Comparison of ENCODE assay signal across 10 cellular contexts in genomic region chr5:141634162-141634561, GRCh38. TPM values are rescaled to one million over a fixed set of nuclear protein-coding genes. Genes with fewer than 3 reads are reported as not detected.
DNase-seq lines count a peak whose midpoint lies in the region; ATAC-seq, FAIRE-seq and TF ChIP-seq lines count a peak whose summit lies in the region.
"Had no signal": no experiment of that assay in that cellular context is flagged by ENCODE, and none has a peak within 500 bp of the region (broad histone marks: within the 10 kb centered on the region; RNA-seq: fewer than 3 reads in every experiment).

No MANE protein-coding gene starts in this region.

- peak; percentile 62 for ATAC-seq in GM21423 (IDR thresholded peaks at IDR 0.05; ENCODE audit: unreplicated experiment)
- ATAC-seq in HG03439 (IDR thresholded peaks at IDR 0.05; ENCODE audit: unreplicated experiment) = peak; percentile 50
- ATAC-seq in pancreas = no peak
- no peak for ATAC-seq in upper lobe of left lung (ENCODE audit: low FRiP score in 2 of 2)

- H3K27ac ChIP-seq in pancreas (no peak overlapping the region), upper lobe of left lung (no peak overlapping the region)

- H3K36me3 ChIP-seq in pancreas (peaks cover 0 to 1% (median under 1%) of the 10 kb centered on the region in 3 donors), upper lobe of left lung (peaks cover 4 to 17% (median 13%) of the 10 kb centered on the region in 4 donors)

- H3K27me3 ChIP-seq in pancreas (no peaks in the 10 kb centered on the region), upper lobe of left lung (no peaks in the 10 kb centered on the region)
- H3K27me3 ChIP-seq: adrenal gland had no signal

- intact Hi-C loops in pancreas (cut with DNase I) = no loop called here

- TF ChIP-seq POLR2A in upper lobe of left lung (IDR thresholded peaks at IDR 0.05) = no peak

- no peak for FAIRE-seq in pancreas (lab: Jason Lieb, UNC)

- TF ChIP-seq CTCF in GM13977 (IDR thresholded peaks at IDR 0.05; ENCODE audit: extremely low read depth, insufficient read depth, missing control alignments) = no peak
- no peak for TF ChIP-seq CTCF in pancreas (IDR thresholded peaks at IDR 0.05)
- no peak for TF ChIP-seq CTCF in upper lobe of left lung (IDR thresholded peaks at IDR 0.05)

- DNase-seq in GM13977 (ENCODE audit: low spot score) (peak; percentile 81), pancreas (no peak), NCI-H510A (lab: John Stamatoyannopoulos, UW) (no peak), superior temporal gyrus (ENCODE audit: extremely low spot score) (no peak), upper lobe of left lung (no peak)
- peak; percentile 14 to 17 for DNase-seq in activated T-cell treated with anti-CD3 and anti-CD28 coated beads, Interleukin-2, amount 50 U/mL, for 48 hours
- DNase-seq: NCI-H510A treated with DMSO at 0.1 percent for 48 hours had no signal

- no peaks in the 10 kb centered on the region for H3K9me3 ChIP-seq in pancreas
- H3K9me3 ChIP-seq in upper lobe of left lung = no peaks in the 10 kb centered on the region
- H3K9me3 ChIP-seq: adrenal gland had no signal

- in situ Hi-C loops in GM13977 (cut with MboI; ENCODE audit: low pct_unique_long_range_greater_than_20kb, low sequenced_read_pairs, unreplicated experiment) = no loop called here

- H3K4me1 ChIP-seq in pancreas (peaks cover 9 to 17% (median 13%) of the 10 kb centered on the region in 3 donors), upper lobe of left lung (peaks cover 28 to 45% (median 33%) of the 10 kb centered on the region in 4 donors)

- TF ChIP-seq EP300 in upper lobe of left lung (IDR thresholded peaks at IDR 0.05) = no peak

- WGBS in pancreas, 2 donors = 86 to 88% methylated on average over 3 of the region's 3 CpGs
- WGBS in upper lobe of left lung, 2 donors = 62 to 66% methylated on average over 3 of the region's 3 CpGs

- H3K4me3 ChIP-seq in pancreas (no peak overlapping the region), upper lobe of left lung (no peak overlapping the region)
- H3K4me3 ChIP-seq: adrenal gland had no signal

RNA-seq across cellular contexts. Expression of gene HDAC3, which starts 2.5 kb away (rescaled TPM):
- 10 to 100 TPM; 17.8 to 28.5 (median 26.0) TPM for total RNA-seq in pancreas
- 10 to 100 TPM; 30.5 to 68.9 TPM for polyA plus RNA-seq in pancreas
- total RNA-seq in upper lobe of left lung = 10 to 100 TPM; 37.2 to 76.5 (median 47.6) TPM

RNA-seq across cellular contexts. Expression of gene RELL2, which starts 2.6 kb away (rescaled TPM):
- total RNA-seq in pancreas = 1 to 10 TPM in 3 of 6 donors, under 1 TPM in 3; 0.67 to 2.2 (median 1.1) TPM
- 1 to 10 TPM; 7.1 to 9.0 TPM for polyA plus RNA-seq in pancreas
- total RNA-seq in upper lobe of left lung = 1 to 10 TPM; 2.6 to 9.4 (median 6.5) TPM

RNA-seq across cellular contexts. Expression of gene DIAPH1, which starts 15.4 kb away (rescaled TPM):
- total RNA-seq in pancreas (10 to 100 TPM; 41.1 to 72.7 (median 61.0) TPM), upper lobe of left lung (100 to 1,000 TPM in 5 of 6 donors, 10 to 100 TPM in 1; 96.4 to 175 (median 133) TPM)
- polyA plus RNA-seq in pancreas = 10 to 100 TPM; 28.9 to 41.2 TPM

RNA-seq across cellular contexts. Expression of gene FCHSD1, which starts 17.1 kb away (rescaled TPM):
- total RNA-seq in pancreas (10 to 100 TPM in 1 of 6 donors, 1 to 10 TPM in 5; 4.8 to 18.3 (median 7.7) TPM), upper lobe of left lung (100 to 1,000 TPM in 1 of 6 donors, 10 to 100 TPM in 5; 10.2 to 106 (median 32.7) TPM)
- polyA plus RNA-seq in pancreas = 10 to 100 TPM; 20.0 to 22.4 TPM

RNA-seq across cellular contexts. Expression of gene ARAP3, which starts 47.9 kb away (rescaled TPM):
- total RNA-seq in pancreas = 1 to 10 TPM; 1.2 to 4.9 (median 1.8) TPM
- 10 to 100 TPM in 1 of 2 donors, 1 to 10 TPM in 1; 6.2 to 11.9 TPM for polyA plus RNA-seq in pancreas
- total RNA-seq in upper lobe of left lung = 10 to 100 TPM; 10.1 to 43.0 (median 27.7) TPM

Comparison
In these comparisons a context has a peak if more than half of its experiments do, and no peak if none do; other contexts are left out.
1. DNase-seq: peak in GM13977 (single experiment) and activated T-cell treated with anti-CD3 and anti-CD28 coated beads, Interleukin-2, amount 50 U/mL, for 48 hours (2 of 2); none in pancreas (0 of 6), NCI-H510A (single experiment), superior temporal gyrus (single experiment) and upper lobe of left lung (0 of 2).
2. ATAC-seq: peak in GM21423 (single experiment) and HG03439 (single experiment); none in pancreas (0 of 4) and upper lobe of left lung (0 of 2).